9 cellular contexts compared by ENCODE assay signal in genomic region chr11:11977206-11977938, GRCh38. TPM values are rescaled to one million over a fixed set of nuclear protein-coding genes. Genes with fewer than 3 reads are reported as not detected.
DNase-seq lines count a peak whose midpoint lies in the region; ATAC-seq, FAIRE-seq and TF ChIP-seq lines count a peak whose summit lies in the region.
"Had no signal": no experiment of that assay in that cellular context is flagged by ENCODE, and none has a peak within 500 bp of the region (broad histone marks: within the 10 kb centered on the region; RNA-seq: fewer than 3 reads in every experiment).

No MANE protein-coding gene starts in this region.

- TF ChIP-seq CTCF in AG09309 (IDR thresholded peaks at IDR 0.05; ENCODE audit: control insufficient read depth, insufficient read depth, low read depth, low read length, missing control alignments): no peak
- TF ChIP-seq CTCF in Panc1 (IDR thresholded peaks at IDR 0.05): no peak
- TF ChIP-seq CTCF in D721Med (IDR thresholded peaks at IDR 0.05; ENCODE audit: insufficient read depth, missing control alignments): no peak

- H3K4me3 ChIP-seq in AG09309 (ENCODE audit: control insufficient read depth, low read depth, low read length): peak overlapping the region; percentile 4; the same call in 1 of the 2 replicates
- H3K4me3 ChIP-seq in Panc1 (ENCODE audit: low read depth in 2 of 2, low read length in 2 of 2): peak overlapping the region in 1 of 2 experiments; percentile 5; a peak in 1 of 4 replicates
- H3K4me3 ChIP-seq in esophagus (ENCODE audit: low read depth in 1 of 2, low read length in 2 of 2): no peak overlapping the region

- H3K9me3 ChIP-seq in Panc1 (ENCODE audit: control insufficient read depth, insufficient read depth, low read depth, low read length) (no peaks in the 10 kb centered on the region), esophagus (ENCODE audit: control insufficient read depth in 2 of 2, insufficient read depth in 1 of 2, low read depth in 1 of 2, low read length in 1 of 2) (no peaks in the 10 kb centered on the region)

- H3K36me3 ChIP-seq in Panc1 (ENCODE audit: control insufficient read depth, insufficient read depth, low read length) (no peaks in the 10 kb centered on the region), esophagus (ENCODE audit: control insufficient read depth in 2 of 2, insufficient read depth in 2 of 2, low read length in 1 of 2) (no peaks in the 10 kb centered on the region)

- in situ Hi-C loops in Panc1 (cut with HindIII; ENCODE audit: low pct_unique_long_range_greater_than_20kb, low sequenced_read_pairs): no loop called here

- FAIRE-seq in D721Med (lab: Jason Lieb, UNC): no peak

- 29 to 49% methylated on average over 10 of the region's 10 CpGs for WGBS in esophagus, 2 donors

- POLR2A ChIA-PET in Panc1 (lab: Charles Lee): no interaction called here

- H3K27me3 ChIP-seq in Panc1 (ENCODE audit: control insufficient read depth, insufficient read depth, low read length): no peaks in the 10 kb centered on the region
- no peaks in the 10 kb centered on the region for H3K27me3 ChIP-seq in esophagus (ENCODE audit: control insufficient read depth in 1 of 2, insufficient read depth in 2 of 2, low read length in 2 of 2)

- no TSS peak for BruUV-seq in Panc1 (replicated peaks; lab: Mats Ljungman, UMichigan)

- peaks cover 51% of the 10 kb centered on the region for H3K4me1 ChIP-seq in Panc1 (ENCODE audit: control insufficient read depth, insufficient read depth, low read length)
- H3K4me1 ChIP-seq in esophagus (ENCODE audit: control insufficient read depth in 2 of 2, insufficient read depth in 2 of 2, low read length in 1 of 2): peaks cover 2 to 14% of the 10 kb centered on the region in 2 donors

- intact Hi-C loops in Panc1 (cut with micrococcal nuclease; ENCODE audit: unreplicated experiment): loop anchor here (5.0 kb wide), 1 partner anchor 65 kb away; no protein-coding TSS in a partner anchor

- ATAC-seq in Panc1 (peak; percentile 86), GM18498 (IDR thresholded peaks at IDR 0.05; ENCODE audit: unreplicated experiment) (no peak)

- CTCF ChIA-PET in Panc1 (lab: Charles Lee): interaction anchor here (0.6 to 1.9 kb wide), 2 partner anchors 11 to 17 kb away, joined by 9 to 14 read pairs; no protein-coding TSS in a partner anchor

- DNase-seq in AG09309 (ENCODE audit: low read depth): peak; percentile 65
- peak; percentile 75 for DNase-seq in Panc1 (ENCODE audit: low read depth, low spot score)
- DNase-seq in myocyte (ENCODE audit: low read depth): peak; percentile 96
- DNase-seq in NCI-H526 (lab: John Stamatoyannopoulos, UW): no peak
- no peak for DNase-seq in stimulated activated CD4-positive, alpha-beta T cell treated with anti-CD3 and anti-CD28 coated beads, Interleukin-1b, Interleukin-23, amount 100 ng/mL, for 48 hours
- DNase-seq in D721Med (ENCODE audit: insufficient read length, low spot score): no peak
- DNase-seq: NCI-H1105 treated with DMSO at 0.1 percent for 48 hours had no signal

- H3K27ac ChIP-seq in Panc1 (ENCODE audit: low read length): peak overlapping the region; percentile 95
- peak overlapping the region; percentile 48 to 67 for H3K27ac ChIP-seq in esophagus (ENCODE audit: low read depth in 2 of 2, low read length in 1 of 2)

RNA-seq across cellular contexts. Expression of gene DKK3, which starts 31.1 kb away (rescaled TPM):
- total RNA-seq in Panc1 (2021; ENCODE audit: unreplicated experiment): 116 TPM
- polyA plus RNA-seq in Panc1 (2012; ENCODE audit: insufficient read length): 140 TPM
- polyA plus RNA-seq in esophagus: 10 to 100 TPM in 1 of 2 donors, 1 to 10 TPM in 1; 9.7 to 26.7 TPM
- total RNA-seq in myocyte: 234 and 270 TPM in 2 replicates
- polyA plus RNA-seq in myocyte (2012): 665 TPM

Comparison
In these comparisons a context has a peak if more than half of its experiments do, and no peak if none do; other contexts are left out.
1. DNase-seq: peak in AG09309 (single experiment), Panc1 (single experiment) and myocyte (single experiment); none in NCI-H526 (0 of 2), stimulated activated CD4-positive, alpha-beta T cell treated with anti-CD3 and anti-CD28 coated beads, Interleukin-1b, Interleukin-23, amount 100 ng/mL, for 48 hours (single experiment) and D721Med (single experiment).